Comparison of ENCODE assay signal across 1 cellular context in the genomic region with DNA sequence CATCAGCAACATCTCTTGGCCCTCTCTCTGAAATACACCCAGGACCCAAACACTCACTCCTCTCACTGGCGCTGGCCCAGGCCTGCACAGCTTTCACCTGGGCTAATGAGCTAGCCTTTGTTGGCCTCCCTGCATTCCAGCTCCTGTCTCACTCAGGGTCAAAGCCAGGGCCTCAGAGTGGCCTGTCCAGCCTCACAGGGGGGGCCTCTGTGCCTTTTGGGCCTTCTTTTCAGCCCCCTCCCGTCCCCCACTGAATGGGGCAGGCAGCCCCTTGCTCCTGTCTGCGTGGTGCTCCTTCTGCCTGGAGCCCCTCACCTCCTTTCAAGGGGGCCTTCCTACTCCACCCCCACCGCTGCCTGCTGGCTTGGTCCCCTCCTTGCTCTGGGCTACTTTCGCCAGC.
TF ChIP-seq lines count a peak whose summit lies in the region.

No MANE protein-coding gene starts in this region.

TF ChIP-seq in H1, 55 proteins besides CTCF, POLR2A, EP300 and RAD21:
- TF ChIP-seq TEAD4 (IDR thresholded peaks at IDR 0.05; ENCODE audit: low read depth, low read length), result 0 out of 2 replicates have a peak, but pooled peaks have one; percentile 3
- TF ChIP-seq RFX5 (IDR thresholded peaks at IDR 0.05; ENCODE audit: borderline replicate concordance, low read depth, low read length), result no peak
- no peak for TF ChIP-seq CHD2 (IDR thresholded peaks at IDR 0.05; ENCODE audit: low read length)
- no peak for TF ChIP-seq CHD1 (IDR thresholded peaks at IDR 0.05; ENCODE audit: low read depth, low read length)
TF ChIP-seq in H1: peak in this region for 1.
